27 cellular contexts compared by ENCODE assay signal in genomic region chr7:12650080-12650479, GRCh38.
"Had no signal": no experiment of that assay in that cellular context is flagged by ENCODE, and none has a peak within 500 bp of the region (broad histone marks: within the 10 kb centered on the region; RNA-seq: fewer than 3 reads in every experiment).

No MANE protein-coding gene starts in this region.

- H3K4me1 Mint-ChIP-seq: activated CD8-positive, alpha-beta memory T cell treated with anti-CD3 and anti-CD28 coated beads, Interleukin-2, amount 10 ng/mL, durations not matched to agents 7 days and 5 days; activated naive CD8-positive, alpha-beta T cell treated with anti-CD3 and anti-CD28 coated beads, Interleukin-2, amount 50 U/mL, for 24 hours had no signal

- ATAC-seq: activated CD8-positive, alpha-beta memory T cell treated with anti-CD3 and anti-CD28 coated beads, Interleukin-2, amount 10 ng/mL, durations not matched to agents 7 days and 5 days; activated CD8-positive, alpha-beta T cell treated with anti-CD3 and anti-CD28 coated beads, Interleukin-2, amount 10 ng/mL, durations not matched to agents 7 days and 5 days; activated naive CD4-positive, alpha-beta T cell treated with anti-CD3 and anti-CD28 coated beads, Interleukin-2, amount 50 U/mL, for 72 hours; activated naive CD8-positive, alpha-beta T cell treated with anti-CD3 and anti-CD28 coated beads, Interleukin-2, amount 50 U/mL, for 24 hours; activated T-cell treated with anti-CD3 and anti-CD28 coated beads, Interleukin-2, amount 50 U/mL, for 4 hours; SK-N-SH treated with all-trans-retinoic acid at 6 μM for 48 hours; WTC11 had no signal

- H3K36me3 ChIP-seq: ascending aorta, cardiac muscle cell, SJSA1 had no signal

- H3K27ac Mint-ChIP-seq: activated CD8-positive, alpha-beta memory T cell treated with anti-CD3 and anti-CD28 coated beads, Interleukin-2, amount 10 ng/mL, durations not matched to agents 7 days and 5 days; activated CD8-positive, alpha-beta T cell treated with anti-CD3 and anti-CD28 coated beads, Interleukin-2, amount 10 ng/mL, durations not matched to agents 7 days and 5 days; activated naive CD4-positive, alpha-beta T cell treated with anti-CD3 and anti-CD28 coated beads, Interleukin-2, amount 50 U/mL, for 72 hours; activated naive CD8-positive, alpha-beta T cell treated with anti-CD3 and anti-CD28 coated beads, Interleukin-2, amount 50 U/mL, for 24 hours; brain; T-helper 1 cell treated with Interleukin-12 subunit alpha and Interleukin-12 subunit beta and Interleukin-4 antibody, amounts not matched to agents 30 μg/mL and 1 μg/mL, for 36 hours; WTC11 had no signal

- H3K9me3 Mint-ChIP-seq: activated naive CD4-positive, alpha-beta T cell treated with anti-CD3 and anti-CD28 coated beads, Interleukin-2, amount 50 U/mL, for 72 hours; activated naive CD8-positive, alpha-beta T cell treated with anti-CD3 and anti-CD28 coated beads, Interleukin-2, amount 50 U/mL, for 24 hours; activated T-cell treated with anti-CD3 and anti-CD28 coated beads, Interleukin-2, amount 50 U/mL, for 4 hours; brain; T-helper 1 cell treated with Interleukin-12 subunit alpha and Interleukin-12 subunit beta and Interleukin-4 antibody, amounts not matched to agents 30 μg/mL and 1 μg/mL, for 36 hours; WTC11 had no signal

- DNase-seq: activated CD4-positive, alpha-beta T cell treated with anti-CD3 and anti-CD28 coated beads for 48 hours; activated CD4-positive, alpha-beta T cell treated with anti-CD3 and anti-CD28 coated beads, Interleukin-2, amount 50 U/mL, for 4 hours; activated CD4-positive, CD25-positive, alpha-beta regulatory T cell treated with anti-CD3 and anti-CD28 coated beads, Interleukin-2, amount 50 U/mL, for 72 hours; activated CD8-positive, alpha-beta memory T cell treated with anti-CD3 and anti-CD28 coated beads, Interleukin-2, amount 10 ng/mL, durations not matched to agents 7 days and 5 days; activated CD8-positive, alpha-beta T cell treated with anti-CD3 and anti-CD28 coated beads, Interleukin-2, amount 10 ng/mL, durations not matched to agents 7 days and 5 days; activated effector memory CD4-positive, alpha-beta T cell treated with anti-CD3 and anti-CD28 coated beads, Interleukin-2, amount 50 U/mL, for 16 hours; activated naive CD4-positive, alpha-beta T cell treated with Interleukin-2 at 50 U/mL for 16 hours; activated naive CD8-positive, alpha-beta T cell treated with anti-CD3 and anti-CD28 coated beads, Interleukin-2, amount 50 U/mL, for 24 hours; activated T-cell treated with anti-CD3 and anti-CD28 coated beads, Interleukin-2, amount 50 U/mL, for 4 hours; amniotic stem cell; Karpas-422; NCI-H1105 treated with DMSO at 0.1 percent for 48 hours; NCI-H1436 treated with DMSO at 0.1 percent for 48 hours; NCI-H187; NCI-H2081; NCI-H446; NCI-H524; Peyer's patch; SHP77 had no signal

- H3K9me3 ChIP-seq: ascending aorta, Peyer's patch, SJSA1 had no signal

- H3K27ac ChIP-seq: ascending aorta, cardiac muscle cell, Peyer's patch had no signal

- H3K4me3 Mint-ChIP-seq: activated CD8-positive, alpha-beta memory T cell treated with anti-CD3 and anti-CD28 coated beads, Interleukin-2, amount 10 ng/mL, durations not matched to agents 7 days and 5 days; activated CD8-positive, alpha-beta T cell treated with anti-CD3 and anti-CD28 coated beads, Interleukin-2, amount 10 ng/mL, durations not matched to agents 7 days and 5 days; activated naive CD8-positive, alpha-beta T cell treated with anti-CD3 and anti-CD28 coated beads, Interleukin-2, amount 50 U/mL, for 24 hours; activated T-cell treated with anti-CD3 and anti-CD28 coated beads, Interleukin-2, amount 50 U/mL, for 4 hours; brain; T-helper 1 cell treated with Interleukin-12 subunit alpha and Interleukin-12 subunit beta and Interleukin-4 antibody, amounts not matched to agents 30 μg/mL and 1 μg/mL, for 36 hours; WTC11 had no signal

- H3K27me3 ChIP-seq: ascending aorta, cardiac muscle cell, Peyer's patch, SJSA1 had no signal

- H3K4me3 ChIP-seq: ascending aorta, cardiac muscle cell, Peyer's patch, SJSA1 had no signal

- H3K36me3 Mint-ChIP-seq: activated CD8-positive, alpha-beta memory T cell treated with anti-CD3 and anti-CD28 coated beads, Interleukin-2, amount 10 ng/mL, durations not matched to agents 7 days and 5 days; activated naive CD4-positive, alpha-beta T cell treated with anti-CD3 and anti-CD28 coated beads, Interleukin-2, amount 50 U/mL, for 72 hours; brain; WTC11 had no signal

- H3K4me1 ChIP-seq: ascending aorta, Peyer's patch had no signal

- H3K27me3 Mint-ChIP-seq: activated CD8-positive, alpha-beta memory T cell treated with anti-CD3 and anti-CD28 coated beads, Interleukin-2, amount 10 ng/mL, durations not matched to agents 7 days and 5 days; activated naive CD8-positive, alpha-beta T cell treated with anti-CD3 and anti-CD28 coated beads, Interleukin-2, amount 50 U/mL, for 24 hours had no signal
